Comparison of ENCODE assay signal across 8 cellular contexts in genomic region chr9:81689343-81690175, GRCh38. TPM values are rescaled to one million over a fixed set of nuclear protein-coding genes. Genes with fewer than 3 reads are reported as not detected.
DNase-seq lines count a peak whose midpoint lies in the region; ATAC-seq, FAIRE-seq and TF ChIP-seq lines count a peak whose summit lies in the region.

TSS of gene TLE1 (minus strand) at chr9:81689547. CDS start at chr9:81688240, 1,307 bp downstream.

- peak within 1 kb of the TSS; percentile 36; the same call in 1 of the 2 replicates for H3K4me3 ChIP-seq in GM12878
- H3K4me3 ChIP-seq in hepatocyte, result peak within 1 kb of the TSS; percentile 52

- FAIRE-seq in GM12878 (lab: Jason Lieb, UNC) (no peak), urothelium cell line (lab: Jason Lieb, UNC) (peak; percentile 81)

- TF ChIP-seq RAD21 in GM12878 (IDR thresholded peaks at IDR 0.05; ENCODE audit: insufficient read depth, low read depth, low read length), result no peak

- H3K27ac ChIP-seq in GM12878 (ENCODE audit: control insufficient read depth, insufficient read depth) (no peak within 1 kb of the TSS), hepatocyte (peak within 1 kb of the TSS; percentile 93)

- SMC1A ChIA-PET in GM12878 (lab: Charles Lee; ENCODE audit: uncharacterized antibody, unreplicated experiment), result no interaction called here

- no TSS peak for BruUV-seq in GM12878 (replicated peaks; lab: Mats Ljungman, UMichigan)

- H3K9me3 ChIP-seq in GM12878 (replicated peaks; ENCODE audit: control insufficient read depth, insufficient read depth, low read length), result no peaks in the 10 kb centered on the region; the same call in 2 of the 3 replicates
- no peaks in the 10 kb centered on the region for H3K9me3 ChIP-seq in hepatocyte (ENCODE audit: low read depth)

- RAD21 ChIA-PET in GM12878 (lab: Charles Lee; ENCODE audit: unreplicated experiment), result no interaction called here

- 2% methylated on average over 55 of the region's 95 CpGs for WGBS in GM12878 (ENCODE audit: insufficient coverage, insufficient replicate concordance, low lambda C conversion rate, missing lambda C conversion rate)
- 1% methylated on average over 46 of the region's 95 CpGs for WGBS in hepatocyte (ENCODE audit: low lambda C conversion rate, missing lambda C conversion rate)

- H3K4me1 ChIP-seq in GM12878 (ENCODE audit: control insufficient read depth, insufficient read depth, low read length) (no peaks in the 10 kb centered on the region), hepatocyte (ENCODE audit: insufficient read depth) (peaks cover 34% of the 10 kb centered on the region)

- ATAC-seq in HG02798 (IDR thresholded peaks at IDR 0.05; ENCODE audit: poor library complexity, unreplicated experiment) (peak; percentile 81), GM12878 (no peak; the same call in 2 of the 3 replicates)

- TF ChIP-seq CTCF in GM10248 (IDR thresholded peaks at IDR 0.05; ENCODE audit: control extremely low read depth, extremely low read depth, low read depth, missing control alignments), result no peak
- no peak for TF ChIP-seq CTCF in GM12878 (IDR thresholded peaks at IDR 0.05 in 2 of 3, conservative IDR thresholded peaks at IDR 0.05 in 1 of 3; ENCODE audit: control insufficient read depth in 2 of 3, extremely low read depth in 1 of 3, insufficient read depth in 1 of 3, low read depth in 3 of 3, low read length in 3 of 3)
- no peak for TF ChIP-seq CTCF in hepatocyte (IDR thresholded peaks at IDR 0.05; ENCODE audit: poor library complexity)

- no peak within 1 kb of the TSS for H3K9ac ChIP-seq in GM12878 (ENCODE audit: control insufficient read depth, insufficient read depth, low read length)

- no peak for TF ChIP-seq POLR2A in GM12878 (IDR thresholded peaks at IDR 0.05; ENCODE audit: low read depth, low read length)

- in situ Hi-C loops in GM12878 (cut with MboI), result no loop called here

- H2AFZ ChIP-seq in GM12878 (ENCODE audit: control insufficient read depth, low read depth, low read length), result peak within 1 kb of the TSS; percentile 65
- H2AFZ ChIP-seq in hepatocyte, result peak within 1 kb of the TSS; percentile 37

- H4K20me1 ChIP-seq in GM12878 (ENCODE audit: control insufficient read depth, insufficient read depth) (no peaks in the 10 kb centered on the region), hepatocyte (ENCODE audit: insufficient read depth, poor library complexity, severe bottlenecking) (peaks cover 25% of the 10 kb centered on the region)

- H3K9me2 ChIP-seq in hepatocyte (replicated peaks; ENCODE audit: insufficient read depth), result no peaks in the 10 kb centered on the region

- no peaks in the 10 kb centered on the region for H3K79me2 ChIP-seq in GM12878 (ENCODE audit: control insufficient read depth, insufficient read depth, low read length)
- peaks cover 45% of the 10 kb centered on the region for H3K79me2 ChIP-seq in hepatocyte

- peak within 1 kb of the TSS; percentile 48; the same call in 1 of the 2 replicates for H3K4me2 ChIP-seq in GM12878 (ENCODE audit: control insufficient read depth, insufficient read depth)
- peak within 1 kb of the TSS; percentile 84 for H3K4me2 ChIP-seq in hepatocyte

- intact Hi-C loops in GM12878 (cut with micrococcal nuclease; ENCODE audit: unreplicated experiment), result loop anchor here (5.0 kb wide), 1 partner anchor 167 kb away; no protein-coding TSS in a partner anchor

- H3K36me3 ChIP-seq in GM12878 (ENCODE audit: control insufficient read depth in 2 of 2, insufficient read depth in 2 of 2, low read length in 1 of 2) (no peaks in the 10 kb centered on the region), hepatocyte (replicated peaks; ENCODE audit: insufficient read depth, low read depth) (peaks cover 1% of the 10 kb centered on the region)

- H3K27me3 ChIP-seq in GM12878 (replicated peaks in 1 of 2; ENCODE audit: control insufficient read depth in 2 of 2, insufficient read depth in 2 of 2, low read length in 1 of 2), result no peaks in the 10 kb centered on the region; a peak in 3 of 4 replicates
- no peaks in the 10 kb centered on the region for H3K27me3 ChIP-seq in hepatocyte

- POLR2A ChIA-PET in GM10248 (lab: Yijun Ruan, JAX), result no interaction called here
- POLR2A ChIA-PET in GM12878 (lab: Charles Lee), result no interaction called here

- CTCF ChIA-PET in GM10248 (lab: Yijun Ruan, JAX), result no interaction called here
- CTCF ChIA-PET in GM12878 (lab: Yijun Ruan, JAX), result no interaction called here

- DNase-seq in GM10248 (ENCODE audit: extremely low spot score) (peak; percentile 54), NCI-H1436 (lab: John Stamatoyannopoulos, UW) (peak; percentile 99), T-helper 9 cell (peak; percentile 63), GM12878 (ENCODE audit: low read depth, low spot score) (peak; percentile 20), hepatocyte (ENCODE audit: low spot score) (peak; percentile 100), putamen (ENCODE audit: low spot score) (peak; percentile 99), urothelium cell line (ENCODE audit: low spot score) (peak; percentile 94)

- no peak for TF ChIP-seq EP300 in GM12878 (IDR thresholded peaks at IDR 0.05; ENCODE audit: borderline replicate concordance in 1 of 2, control insufficient read depth in 1 of 2, low read depth in 2 of 2, low read length in 2 of 2)

TF ChIP-seq in GM12878, 131 proteins besides CTCF, POLR2A, EP300 and RAD21 (continues in another document):
- TF ChIP-seq SKIL (IDR thresholded peaks at IDR 0.05; ENCODE audit: low read depth, poor library complexity, severe bottlenecking) (no peak), SMAD1 (IDR thresholded peaks at IDR 0.05; ENCODE audit: low read depth, partially characterized antibody) (no peak), ELK1 (IDR thresholded peaks at IDR 0.05; ENCODE audit: low read depth, low read length) (no peak), PKNOX1 (IDR thresholded peaks at IDR 0.05) (peak; percentile 97), DPF2 (IDR thresholded peaks at IDR 0.05) (peak; percentile 52; the same call in 1 of the 2 replicates)

RNA-seq across cellular contexts. Expression of gene TLE1, which starts in this region (rescaled TPM):
- 0.71 and 1.7 TPM in 2 replicates for total RNA-seq in GM12878 (2013; cell fraction: nucleolus; rRNA removed)
- not detected in 2 replicates for total RNA-seq in GM12878 (2014; rRNA removed)
- total RNA-seq in GM12878 (2014; rRNA removed; fragmentation: Illumina TruSeq; extraction: Trizol), result not detected in 2 replicates
- 0.13 and 0.15 TPM in 2 replicates for total RNA-seq in GM12878 (2021)
- polyA plus RNA-seq in GM12878 (2011; ENCODE audit: low read depth), result 0.46 TPM
- polyA plus RNA-seq in GM12878 (2011; rRNA removed), result 0.23 and 0.36 TPM in 2 replicates
- polyA plus RNA-seq in GM12878 (2011; cell fraction: cytosol; rRNA removed), result 0.28 and 0.40 TPM in 2 replicates
- 0.18 and 0.41 TPM in 2 replicates for polyA plus RNA-seq in GM12878 (2011; cell fraction: nucleus; rRNA removed)
- polyA plus RNA-seq in GM12878 (2012), result 0.31 and 0.97 TPM in 2 replicates
- not detected in 2 replicates for polyA plus RNA-seq in GM12878 (2014; fragmentation: Illumina TruSeq; extraction: Trizol)
- not detected for polyA plus RNA-seq in GM12878 (2014; fragmentation: Nextera tagmentation; extraction: Ambion mirVana)
- polyA plus RNA-seq in GM12878 (2014; rRNA removed), result not detected in 2 replicates
- polyA plus RNA-seq in GM12878 (2016; fragmentation: Nextera tagmentation; extraction: Ambion mirVana), result under 1 TPM; 0.04 to 0.05 TPM
- 0.31 and 1.1 TPM in 2 replicates for polyA minus RNA-seq in GM12878 (2011; rRNA and poly(A)+ RNA removed)
- 0.94 TPM in 1 of 2 replicates, not detected in the other for polyA minus RNA-seq in GM12878 (2011; cell fraction: cytosol; rRNA and poly(A)+ RNA removed)
- 0.57 and 0.85 TPM in 2 replicates for polyA minus RNA-seq in GM12878 (2011; cell fraction: nucleus; rRNA and poly(A)+ RNA removed)
- 100 TPM in 2 replicates for total RNA-seq in hepatocyte
- 117 TPM in 2 replicates for polyA plus RNA-seq in hepatocyte

Comparison
In these comparisons a context has a peak if more than half of its experiments do, and no peak if none do; other contexts are left out.
1. RNA of gene TLE1 (total RNA-seq): 100 TPM in hepatocyte; 0.13 to 1.7 TPM in GM12878; every median in the first group is over 10 times any median in the second.
2. RNA of gene TLE1 (polyA plus RNA-seq): 117 TPM in hepatocyte; 0.04 to 0.97 TPM in GM12878; every median in the first group is over 10 times any median in the second.
3. DNase-seq: peak in every context shown above with its lines; median percentile 100 in hepatocyte; 99 in NCI-H1436; 99 in putamen; 94 in urothelium cell line; 63 in T-helper 9 cell; 54 in GM10248; 20 in GM12878.